ENCODE assay signal across 8 cellular contexts in genomic region chr16:15435216-15435864, GRCh38. TPM values are rescaled to one million over a fixed set of nuclear protein-coding genes. Genes with fewer than 3 reads are reported as not detected.
A peak's percentile ranks its signal among the peaks of the same experiment; 100 is the strongest.
DNase-seq lines count a peak whose midpoint lies in the region; ATAC-seq and TF ChIP-seq lines count a peak whose summit lies in the region.

No MANE protein-coding gene starts in this region.

- H3K36me3 Mint-ChIP-seq in CD8-positive, alpha-beta T cell = no peaks in the 10 kb centered on the region
- no peaks in the 10 kb centered on the region for H3K36me3 Mint-ChIP-seq in neural progenitor cell

- POLR2A ChIA-PET in CD8-positive, alpha-beta T cell (lab: Charles Lee) = no interaction called here
- POLR2A ChIA-PET in PC-3 (lab: Charles Lee; ENCODE audit: unreplicated experiment) = no interaction called here

- BruUV-seq in PC-3 (replicated peaks; lab: Mats Ljungman, UMichigan) = TSS peak; percentile 22

- ATAC-seq in CD8-positive, alpha-beta T cell = no peak
- ATAC-seq in PC-3 (peak; percentile 35; the same call in 1 of the 2 replicates), GM19035 (IDR thresholded peaks at IDR 0.05; ENCODE audit: unreplicated experiment) (no peak), GM18873 (IDR thresholded peaks at IDR 0.05; ENCODE audit: low FRiP score, unreplicated experiment) (no peak)

- no peaks in the 10 kb centered on the region for H3K9me3 Mint-ChIP-seq in CD8-positive, alpha-beta T cell
- H3K9me3 Mint-ChIP-seq in neural progenitor cell = no peaks in the 10 kb centered on the region

- H3K4me2 ChIP-seq in PC-3 (ENCODE audit: low read length) = peak overlapping the region; percentile 98
- H3K4me2 ChIP-seq in neural progenitor cell = peak overlapping the region; percentile 86

- H3K9ac ChIP-seq in PC-3 (ENCODE audit: low read length) (no peak overlapping the region), endocrine pancreas (ENCODE audit: control insufficient read depth, insufficient read depth, low read length) (peak overlapping the region; percentile 90), neural progenitor cell (peak overlapping the region; percentile 22)

- H3K4me1 ChIP-seq in CD8-positive, alpha-beta T cell (ENCODE audit: insufficient read depth, low read length) = peaks cover 13% of the 10 kb centered on the region
- peaks cover 11% of the 10 kb centered on the region for H3K4me1 ChIP-seq in PC-3 (ENCODE audit: insufficient read depth, low read length)
- peaks cover 3% of the 10 kb centered on the region for H3K4me1 ChIP-seq in endocrine pancreas (ENCODE audit: control insufficient read depth, insufficient read depth, low read length)
- no peaks in the 10 kb centered on the region for H3K4me1 ChIP-seq in neural progenitor cell

- no peaks in the 10 kb centered on the region for H4K20me1 ChIP-seq in PC-3 (ENCODE audit: low read length)
- peaks cover 35% of the 10 kb centered on the region for H4K20me1 ChIP-seq in neural progenitor cell (ENCODE audit: low read depth)

- no peaks in the 10 kb centered on the region for H3K79me2 ChIP-seq in PC-3 (ENCODE audit: low read length)
- H3K79me2 ChIP-seq in neural progenitor cell (ENCODE audit: low read depth) = peaks cover 51% of the 10 kb centered on the region

- no peaks in the 10 kb centered on the region for H3K9me2 ChIP-seq in PC-3 (replicated peaks; ENCODE audit: low read length)

- TF ChIP-seq CTCF in CD8-positive, alpha-beta T cell (IDR thresholded peaks at IDR 0.05) = no peak
- TF ChIP-seq CTCF in PC-3 (conservative IDR thresholded peaks at IDR 0.05; ENCODE audit: low read depth, low read length) (no peak), neural progenitor cell (IDR thresholded peaks at IDR 0.05) (no peak)

- H3K27me3 Mint-ChIP-seq in CD8-positive, alpha-beta T cell (ENCODE audit: low read depth) = peaks cover 20% of the 10 kb centered on the region
- peaks cover 7% of the 10 kb centered on the region for H3K27me3 Mint-ChIP-seq in neural progenitor cell (ENCODE audit: insufficient read depth, low read depth)

- H3K4me1 Mint-ChIP-seq in CD8-positive, alpha-beta T cell (ENCODE audit: low read depth) = peaks cover 14% of the 10 kb centered on the region
- peaks cover 15% of the 10 kb centered on the region for H3K4me1 Mint-ChIP-seq in neural progenitor cell

- no peaks in the 10 kb centered on the region for H3K36me3 ChIP-seq in CD8-positive, alpha-beta T cell (ENCODE audit: insufficient read depth, low read length)
- H3K36me3 ChIP-seq in PC-3 (ENCODE audit: low read depth, low read length) (no peaks in the 10 kb centered on the region), endocrine pancreas (ENCODE audit: control insufficient read depth, insufficient read depth, low read length) (no peaks in the 10 kb centered on the region), neural progenitor cell (no peaks in the 10 kb centered on the region)

- H3F3A ChIP-seq in PC-3 (ENCODE audit: low read length, unreplicated experiment) = peaks cover under 1% of the 10 kb centered on the region
- H3F3A ChIP-seq in neural progenitor cell (ENCODE audit: low read depth) = peaks cover 17% of the 10 kb centered on the region

- intact Hi-C loops in CD8-positive, alpha-beta T cell (cut with DNase I, micrococcal nuclease) = no loop called here
- intact Hi-C loops in PC-3 (cut with micrococcal nuclease) = no loop called here

- no peaks in the 10 kb centered on the region for H3K27me3 ChIP-seq in CD8-positive, alpha-beta T cell (ENCODE audit: insufficient read depth, low read length)
- H3K27me3 ChIP-seq in PC-3 (ENCODE audit: low read length) = no peaks in the 10 kb centered on the region
- no peaks in the 10 kb centered on the region for H3K27me3 ChIP-seq in endocrine pancreas (ENCODE audit: control insufficient read depth, insufficient read depth, low read length)
- peaks cover 15% of the 10 kb centered on the region for H3K27me3 ChIP-seq in neural progenitor cell

- no peak overlapping the region for H3K27ac Mint-ChIP-seq in CD8-positive, alpha-beta T cell
- H3K27ac Mint-ChIP-seq in neural progenitor cell = no peak overlapping the region

- H3K4me3 ChIP-seq in CD8-positive, alpha-beta T cell (ENCODE audit: low read depth, low read length) = peak overlapping the region; percentile 68
- peak overlapping the region; percentile 82 for H3K4me3 ChIP-seq in PC-3 (ENCODE audit: low read length)
- H3K4me3 ChIP-seq in endocrine pancreas (ENCODE audit: control insufficient read depth, insufficient read depth, low read length) = peak overlapping the region; percentile 87
- peak overlapping the region; percentile 76 for H3K4me3 ChIP-seq in neural progenitor cell

- H3K9me3 ChIP-seq in CD8-positive, alpha-beta T cell (ENCODE audit: low read length) = no peaks in the 10 kb centered on the region
- H3K9me3 ChIP-seq in PC-3 (ENCODE audit: low read length) = no peaks in the 10 kb centered on the region
- H3K9me3 ChIP-seq in endocrine pancreas (ENCODE audit: control insufficient read depth, low read length) = no peaks in the 10 kb centered on the region
- no peaks in the 10 kb centered on the region for H3K9me3 ChIP-seq in neural progenitor cell (ENCODE audit: low read depth)

- peak overlapping the region; percentile 84 for H2AFZ ChIP-seq in PC-3 (ENCODE audit: low read length)
- peak overlapping the region; percentile 85 for H2AFZ ChIP-seq in neural progenitor cell (replicated peaks)

- H3K4me3 Mint-ChIP-seq in CD8-positive, alpha-beta T cell = peak overlapping the region; percentile 80
- peak overlapping the region; percentile 91 for H3K4me3 Mint-ChIP-seq in neural progenitor cell

- no peak for DNase-seq in CD8-positive, alpha-beta T cell
- DNase-seq in PC-3 (peak; percentile 5), neural progenitor cell (ENCODE audit: low spot score) (peak; percentile 35), NAMALWA (ENCODE audit: low spot score) (no peak)
- no peak for DNase-seq in activated CD4-positive, alpha-beta T cell treated with anti-CD3 and anti-CD28 coated beads for 4 hours

- H3K27ac ChIP-seq in CD8-positive, alpha-beta T cell (ENCODE audit: low read depth, low read length) = no peak overlapping the region
- H3K27ac ChIP-seq in PC-3 (ENCODE audit: low read length) = no peak overlapping the region
- no peak overlapping the region for H3K27ac ChIP-seq in neural progenitor cell

- CTCF ChIA-PET in CD8-positive, alpha-beta T cell (lab: Charles Lee) = interaction anchor here (0.6 kb wide), 2 partner anchors 239 to 308 kb away, joined by 3 read pairs; no protein-coding TSS in a partner anchor
- CTCF ChIA-PET in PC-3 (lab: Charles Lee) = no interaction called here

RNA-seq across cellular contexts. Expression of gene BMERB1, which starts 1.0 kb away (rescaled TPM):
- total RNA-seq in CD8-positive, alpha-beta T cell = 1 to 10 TPM; 1.9 to 2.4 TPM
- total RNA-seq in PC-3 (2014; rRNA removed) = 3.8 and 7.1 TPM in 2 replicates
- total RNA-seq in neural progenitor cell (ENCODE audit: low replicate concordance) = 39.0 and 44.6 TPM in 2 replicates

RNA-seq across cellular contexts. Expression of gene MPV17L, which starts 39.8 kb away (rescaled TPM):
- total RNA-seq in CD8-positive, alpha-beta T cell = not detected
- total RNA-seq in PC-3 (2014; rRNA removed) = 4.5 and 6.0 TPM in 2 replicates
- 0.30 and 0.87 TPM in 2 replicates for total RNA-seq in neural progenitor cell (ENCODE audit: low replicate concordance)

RNA-seq across cellular contexts. Expression of gene NPIPA5, which starts 57.2 kb away (rescaled TPM):
- 1 to 10 TPM in 1 of 2 experiments, not detected in 1; 3.9 TPM for total RNA-seq in CD8-positive, alpha-beta T cell
- 0.35 and 4.7 TPM in 2 replicates for total RNA-seq in PC-3 (2014; rRNA removed)
- total RNA-seq in neural progenitor cell (ENCODE audit: low replicate concordance) = 0.87 TPM in 1 of 2 replicates, not detected in the other

Comparison
In these comparisons a context has a peak if more than half of its experiments do, and no peak if none do; other contexts are left out.
1. DNase-seq: peak in PC-3 (single experiment) and neural progenitor cell (single experiment); none in CD8-positive, alpha-beta T cell (0 of 7), NAMALWA (single experiment) and activated CD4-positive, alpha-beta T cell treated with anti-CD3 and anti-CD28 coated beads for 4 hours (0 of 2).
2. Peak in every context shown above with its lines, with median percentiles within 50 percentile points of each other: H3K4me3 ChIP-seq.